ENCODE assay signal across 8 cellular contexts in genomic region chrX:119685225-119686066, GRCh38. TPM values are rescaled to one million over a fixed set of nuclear protein-coding genes. Genes with fewer than 3 reads are reported as not detected.
A peak's percentile ranks its signal among the peaks of the same experiment; 100 is the strongest.
DNase-seq lines count a peak whose midpoint lies in the region; ATAC-seq and TF ChIP-seq lines count a peak whose summit lies in the region.

No MANE protein-coding gene starts in this region.

- H3K36me3 Mint-ChIP-seq in CD14-positive monocyte, result peaks cover 4 to 8% of the 10 kb centered on the region in 2 donors
- H3K36me3 Mint-ChIP-seq in activated CD8-positive, alpha-beta T cell treated with anti-CD3 and anti-CD28 coated beads, Interleukin-2, amount 10 ng/mL, durations not matched to agents 7 days and 5 days (ENCODE audit: low read depth), result peaks cover 58% of the 10 kb centered on the region

- peaks cover 0 to 3% (median 0%) of the 10 kb centered on the region in 7 donors for H3K9me3 Mint-ChIP-seq in CD14-positive monocyte
- H3K9me3 Mint-ChIP-seq in activated CD8-positive, alpha-beta T cell treated with anti-CD3 and anti-CD28 coated beads, Interleukin-2, amount 10 ng/mL, durations not matched to agents 7 days and 5 days (ENCODE audit: insufficient read depth), result no peaks in the 10 kb centered on the region

- TF ChIP-seq CTCF in CD14-positive monocyte (IDR thresholded peaks at IDR 0.05), result no peak

- no peaks in the 10 kb centered on the region for H4K20me1 ChIP-seq in Karpas-422 (ENCODE audit: insufficient read depth, low read depth, low read length)

- H3K27me3 Mint-ChIP-seq in CD14-positive monocyte (ENCODE audit: low read depth in 3 of 3), result peaks cover 0 to 6% (median 0%) of the 10 kb centered on the region in 3 donors
- no peaks in the 10 kb centered on the region for H3K27me3 Mint-ChIP-seq in activated CD8-positive, alpha-beta T cell treated with anti-CD3 and anti-CD28 coated beads, Interleukin-2, amount 10 ng/mL, durations not matched to agents 7 days and 5 days (ENCODE audit: low read depth)

- POLR2A ChIA-PET in activated CD8-positive, alpha-beta T cell treated with anti-CD3 and anti-CD28 coated beads, Interleukin-2, amount 10 ng/mL, durations not matched to agents 7 days and 5 days (lab: Charles Lee), result interaction anchor here (0.6 to 4.6 kb wide), 11 partner anchors 8 to 106 kb away, joined by 3 to 154 read pairs (median 6); partner anchors contain the start of genes RPL39 and SEPTIN6

- peak overlapping the region; percentile 99 to 100 (median 99) for H3K27ac Mint-ChIP-seq in CD14-positive monocyte
- H3K27ac Mint-ChIP-seq in activated CD8-positive, alpha-beta T cell treated with anti-CD3 and anti-CD28 coated beads, Interleukin-2, amount 10 ng/mL, durations not matched to agents 7 days and 5 days, result peak overlapping the region; percentile 99

- H3K27ac ChIP-seq in Karpas-422 (ENCODE audit: low read length), result peak overlapping the region; percentile 91

- peaks cover 71% of the 10 kb centered on the region for H3K4me1 Mint-ChIP-seq in CD14-positive monocyte
- peaks cover 69% of the 10 kb centered on the region for H3K4me1 Mint-ChIP-seq in activated CD8-positive, alpha-beta T cell treated with anti-CD3 and anti-CD28 coated beads, Interleukin-2, amount 10 ng/mL, durations not matched to agents 7 days and 5 days (ENCODE audit: low read depth)

- CTCF ChIA-PET in activated CD8-positive, alpha-beta T cell treated with anti-CD3 and anti-CD28 coated beads, Interleukin-2, amount 10 ng/mL, durations not matched to agents 7 days and 5 days (lab: Charles Lee), result interaction anchor here (0.8 to 1.5 kb wide), 4 partner anchors 10 to 73 kb away, joined by 3 to 5 read pairs (median 3); no protein-coding TSS in a partner anchor

- no peaks in the 10 kb centered on the region for H3K36me3 ChIP-seq in Karpas-422 (ENCODE audit: insufficient read depth, low read length)

- peak overlapping the region; percentile 39; the same call in 1 of the 2 replicates for H2AFZ ChIP-seq in Karpas-422 (ENCODE audit: low read length)

- intact Hi-C loops in CD14-positive monocyte (cut with micrococcal nuclease), result no loop called here
- intact Hi-C loops in left ventricle myocardium superior (cut with micrococcal nuclease), result no loop called here

- H3K27me3 ChIP-seq in Karpas-422 (ENCODE audit: low read length), result no peaks in the 10 kb centered on the region

- no peaks in the 10 kb centered on the region for H3K79me2 ChIP-seq in Karpas-422 (ENCODE audit: low read length)

- H3K9me2 ChIP-seq in Karpas-422 (replicated peaks; ENCODE audit: insufficient read depth, low read length), result no peaks in the 10 kb centered on the region

- peak; percentile 55 for ATAC-seq in GM19395 (IDR thresholded peaks at IDR 0.05; ENCODE audit: unreplicated experiment)
- peak; percentile 58 for ATAC-seq in activated CD8-positive, alpha-beta T cell treated with anti-CD3 and anti-CD28 coated beads, Interleukin-2, amount 10 ng/mL, durations not matched to agents 7 days and 5 days
- ATAC-seq in left ventricle myocardium superior, result peak; percentile 71
- peak; percentile 58 for ATAC-seq in stimulated activated naive CD8-positive, alpha-beta T cell treated with anti-CD3 and anti-CD28 coated beads, Interleukin-15, Interleukin-2, amounts not matched to agents 100 U/mL and 50 U/mL, for 24 hours

- H3K9me3 ChIP-seq in Karpas-422 (ENCODE audit: low read length), result no peaks in the 10 kb centered on the region

- H3K4me1 ChIP-seq in Karpas-422 (ENCODE audit: low read length), result peaks cover 42% of the 10 kb centered on the region

- H3K4me3 Mint-ChIP-seq in CD14-positive monocyte, result peak overlapping the region; percentile 47 to 67
- H3K4me3 Mint-ChIP-seq in activated CD8-positive, alpha-beta T cell treated with anti-CD3 and anti-CD28 coated beads, Interleukin-2, amount 10 ng/mL, durations not matched to agents 7 days and 5 days, result peak overlapping the region; percentile 92

- H3K4me3 ChIP-seq in Karpas-422 (ENCODE audit: low read length), result peak overlapping the region; percentile 50; the same call in 1 of the 2 replicates

- peak overlapping the region; percentile 33 for H3K9ac ChIP-seq in Karpas-422 (ENCODE audit: low read length)

- DNase-seq in CD14-positive monocyte (ENCODE audit: low spot score) (peak; percentile 83), Karpas-422 (peak; percentile 86), left ventricle myocardium superior (peak; percentile 37), GOT3 (lab: John Stamatoyannopoulos, UW) (no peak), germinal center (ENCODE audit: low spot score) (no peak)
- DNase-seq in activated CD8-positive, alpha-beta T cell treated with anti-CD3 and anti-CD28 coated beads, Interleukin-2, amount 10 ng/mL, durations not matched to agents 7 days and 5 days, result peak; percentile 71
- DNase-seq in stimulated activated naive CD8-positive, alpha-beta T cell treated with anti-CD3 and anti-CD28 coated beads, Interleukin-15, Interleukin-2, amounts not matched to agents 100 U/mL and 50 U/mL, for 24 hours, result peak; percentile 46

- peak overlapping the region; percentile 69 for H3K4me2 ChIP-seq in Karpas-422 (ENCODE audit: low read depth, low read length, poor library complexity, severe bottlenecking)

RNA-seq across cellular contexts. Expression of gene SEPTIN6, which starts 7.5 kb away (rescaled TPM):
- 10 to 100 TPM; 21.8 to 31.1 TPM for polyA plus RNA-seq in CD14-positive monocyte
- 20.2 and 23.2 TPM in 2 replicates for total RNA-seq in Karpas-422 (2014; rRNA removed; shearing (Covaris generic); ENCODE audit: low replicate concordance)
- 100 to 1,000 TPM; 303 to 312 TPM for total RNA-seq in activated CD8-positive, alpha-beta T cell treated with anti-CD3 and anti-CD28 coated beads, Interleukin-2, amount 10 ng/mL, durations not matched to agents 7 days and 5 days
- total RNA-seq in left ventricle myocardium superior, result 7.6 TPM

Comparison
In these comparisons a context has a peak if more than half of its experiments do, and no peak if none do; other contexts are left out.
1. DNase-seq: peak in CD14-positive monocyte (single experiment), Karpas-422 (single experiment), activated CD8-positive, alpha-beta T cell treated with anti-CD3 and anti-CD28 coated beads, Interleukin-2, amount 10 ng/mL, durations not matched to agents 7 days and 5 days (single experiment), left ventricle myocardium superior (single experiment) and stimulated activated naive CD8-positive, alpha-beta T cell treated with anti-CD3 and anti-CD28 coated beads, Interleukin-15, Interleukin-2, amounts not matched to agents 100 U/mL and 50 U/mL, for 24 hours (single experiment); none in GOT3 (single experiment) and germinal center (single experiment).
2. RNA of gene SEPTIN6, which starts 7.5 kb away (total RNA-seq): 303 to 312 TPM in activated CD8-positive, alpha-beta T cell treated with anti-CD3 and anti-CD28 coated beads, Interleukin-2, amount 10 ng/mL, durations not matched to agents 7 days and 5 days; 20.2 to 23.2 TPM in Karpas-422 and 7.6 TPM in left ventricle myocardium superior (single experiment); every median in the first group is over 10 times any median in the second.
3. Peak in every context shown above with its lines, with median percentiles within 50 percentile points of each other: ATAC-seq.